Comparison of ENCODE assay signal across 8 cellular contexts in genomic region chr1:37473431-37474050, GRCh38. TPM values are rescaled to one million over a fixed set of nuclear protein-coding genes. Genes with fewer than 3 reads are reported as not detected.
A peak's percentile ranks its signal among the peaks of the same experiment; 100 is the strongest.
DNase-seq lines count a peak whose midpoint lies in the region; ATAC-seq and TF ChIP-seq lines count a peak whose summit lies in the region.

No MANE protein-coding gene starts in this region.

- no peak for TF ChIP-seq POLR2A in tibial nerve (IDR thresholded peaks at IDR 0.05)

- no peaks in the 10 kb centered on the region for H3K27me3 ChIP-seq in tibial nerve

- peak overlapping the region; percentile 83 for H3K4me3 Mint-ChIP-seq in dendritic cell treated with granulocyte-macrophage colony-stimulating factor and Interleukin-4, amounts not matched to agents 40 ng/mL and 50 ng/mL, for 4 days
- H3K4me3 Mint-ChIP-seq in memory B cell: peak overlapping the region; percentile 99

- H3K9me3 Mint-ChIP-seq in dendritic cell treated with granulocyte-macrophage colony-stimulating factor and Interleukin-4, amounts not matched to agents 40 ng/mL and 50 ng/mL, for 4 days: no peaks in the 10 kb centered on the region
- no peaks in the 10 kb centered on the region for H3K9me3 Mint-ChIP-seq in memory B cell

- peaks cover 0 to 15% (median 0%) of the 10 kb centered on the region in 3 donors for H3K36me3 ChIP-seq in tibial nerve

- peak overlapping the region; percentile 72 to 93 (median 77) for H3K4me3 ChIP-seq in tibial nerve

- ATAC-seq in memory B cell (ENCODE audit: low read depth) (no peak), GM18517 (IDR thresholded peaks at IDR 0.05; ENCODE audit: unreplicated experiment) (no peak)

- no peak for TF ChIP-seq EP300 in tibial nerve (IDR thresholded peaks at IDR 0.05)

- DNase-seq in NCI-H345 (lab: John Stamatoyannopoulos, UW) (peak; percentile 9), NCI-H345 treated with DMSO at 0.1 percent for 48 hours (lab: John Stamatoyannopoulos, UW; ENCODE audit: unreplicated experiment) (no peak), SK-N-DZ (ENCODE audit: low spot score) (peak; percentile 26), memory B cell (ENCODE audit: low spot score in 2 of 2) (no peak), tibial nerve (ENCODE audit: low spot score in 2 of 2) (no peak), NCI-H226 (no peak)

- H3K9me3 ChIP-seq in tibial nerve: no peaks in the 10 kb centered on the region

- H3K4me1 Mint-ChIP-seq in dendritic cell treated with granulocyte-macrophage colony-stimulating factor and Interleukin-4, amounts not matched to agents 40 ng/mL and 50 ng/mL, for 4 days (ENCODE audit: low read depth): peaks cover 70% of the 10 kb centered on the region
- H3K4me1 Mint-ChIP-seq in memory B cell: peaks cover 28% of the 10 kb centered on the region

- 20 to 21% methylated on average over 10 to 12 of the region's 12 CpGs for WGBS in tibial nerve, 2 donors

- peaks cover 46% of the 10 kb centered on the region for H3K36me3 Mint-ChIP-seq in dendritic cell treated with granulocyte-macrophage colony-stimulating factor and Interleukin-4, amounts not matched to agents 40 ng/mL and 50 ng/mL, for 4 days (ENCODE audit: low read depth)
- H3K36me3 Mint-ChIP-seq in memory B cell: peaks cover 19% of the 10 kb centered on the region

- intact Hi-C loops in dendritic cell treated with granulocyte-macrophage colony-stimulating factor and Interleukin-4, amounts not matched to agents 40 ng/mL and 50 ng/mL, for 4 days (cut with micrococcal nuclease): loop anchor here (2.0 to 10.0 kb wide), 4 partner anchors 13 to 221 kb away; partner anchors contain the start of genes CDCA8 and GNL2

- no peak for TF ChIP-seq CTCF in tibial nerve (IDR thresholded peaks at IDR 0.05)

- H3K4me1 ChIP-seq in tibial nerve: peaks cover 3 to 71% (median 62%) of the 10 kb centered on the region in 4 donors

- peak overlapping the region; percentile 20 for H3K27ac Mint-ChIP-seq in dendritic cell treated with granulocyte-macrophage colony-stimulating factor and Interleukin-4, amounts not matched to agents 40 ng/mL and 50 ng/mL, for 4 days
- H3K27ac Mint-ChIP-seq in memory B cell: peak overlapping the region; percentile 99

- H3K27me3 Mint-ChIP-seq in dendritic cell treated with granulocyte-macrophage colony-stimulating factor and Interleukin-4, amounts not matched to agents 40 ng/mL and 50 ng/mL, for 4 days: no peaks in the 10 kb centered on the region
- no peaks in the 10 kb centered on the region for H3K27me3 Mint-ChIP-seq in memory B cell

- H3K27ac ChIP-seq in tibial nerve: peak overlapping the region; percentile 76 to 98 (median 97)

RNA-seq across cellular contexts. Expression of gene ZC3H12A, which starts 0.8 kb away (rescaled TPM):
- 0.95 and 1.2 TPM in 2 replicates for polyA plus RNA-seq in SK-N-DZ (2014; cell fraction: cytosol; rRNA removed)
- 1.9 and 2.5 TPM in 2 replicates for polyA plus RNA-seq in SK-N-DZ (2014; cell fraction: nucleus; rRNA removed)
- total RNA-seq in tibial nerve: 10 to 100 TPM in 3 of 4 donors, 1 to 10 TPM in 1; 7.9 to 15.7 (median 10.9) TPM

RNA-seq across cellular contexts. Expression of gene MEAF6, which starts 41.0 kb away (rescaled TPM):
- 105 and 117 TPM in 2 replicates for polyA plus RNA-seq in SK-N-DZ (2014; cell fraction: cytosol; rRNA removed)
- polyA plus RNA-seq in SK-N-DZ (2014; cell fraction: nucleus; rRNA removed): 63.0 and 96.6 TPM in 2 replicates
- total RNA-seq in tibial nerve: 10 to 100 TPM; 33.3 to 59.4 (median 40.3) TPM

Comparison
In these comparisons a context has a peak if more than half of its experiments do, and no peak if none do; other contexts are left out.
1. DNase-seq: peak in NCI-H345 (single experiment) and SK-N-DZ (single experiment); none in NCI-H345 treated with DMSO at 0.1 percent for 48 hours (single experiment), memory B cell (0 of 2), tibial nerve (0 of 2) and NCI-H226 (single experiment).